Comparison of ENCODE assay signal across 25 cellular contexts in genomic region chr9:86262436-86262835, GRCh38. TPM values are rescaled to one million over a fixed set of nuclear protein-coding genes. Genes with fewer than 3 reads are reported as not detected.
DNase-seq lines count a peak whose midpoint lies in the region; ATAC-seq and TF ChIP-seq lines count a peak whose summit lies in the region.
"Had no signal": no experiment of that assay in that cellular context is flagged by ENCODE, and none has a peak within 500 bp of the region (broad histone marks: within the 10 kb centered on the region; RNA-seq: fewer than 3 reads in every experiment).

No MANE protein-coding gene starts in this region.

- H3K9me3 Mint-ChIP-seq in H9, result no peaks in the 10 kb centered on the region
- no peaks in the 10 kb centered on the region for H3K9me3 Mint-ChIP-seq in endodermal cell
- no peaks in the 10 kb centered on the region for H3K9me3 Mint-ChIP-seq in neural progenitor cell
- H3K9me3 Mint-ChIP-seq: HFFc6, IgD-negative memory B cell had no signal

- no peaks in the 10 kb centered on the region for H3K27me3 ChIP-seq in heart left ventricle
- no peaks in the 10 kb centered on the region for H3K27me3 ChIP-seq in right atrium auricular region
- no peaks in the 10 kb centered on the region for H3K27me3 ChIP-seq in H9 (ENCODE audit: insufficient read depth, low read length)
- H3K27me3 ChIP-seq in endodermal cell (ENCODE audit: control insufficient read depth, insufficient read depth, low read length, poor library complexity, severe bottlenecking), result no peaks in the 10 kb centered on the region
- no peaks in the 10 kb centered on the region for H3K27me3 ChIP-seq in neural progenitor cell

- H3K4me3 ChIP-seq in heart left ventricle (no peak overlapping the region), right atrium auricular region (no peak overlapping the region), endodermal cell (ENCODE audit: low read length) (no peak overlapping the region), neural progenitor cell (no peak overlapping the region)
- H3K4me3 ChIP-seq: SK-N-MC had no signal

- no peak overlapping the region for H2BK5ac ChIP-seq in H9 (ENCODE audit: insufficient read length, low read length)

- 52 to 77% (median 71%) methylated on average over 4 of the region's 4 CpGs for WGBS in heart left ventricle, 4 donors
- no CpG with 5 or more reads among the region's 4 CpGs for WGBS in H9 (ENCODE audit: extremely low coverage, insufficient read length, low lambda C conversion rate)
- WGBS in endodermal cell (ENCODE audit: insufficient coverage in 1 of 2, insufficient read length in 1 of 2), 2 experiments, result 50 to 71% methylated on average over 3 to 4 of the region's 4 CpGs

- intact Hi-C loops in heart left ventricle (cut with DNase I), result no loop called here

- DNase-seq in heart left ventricle, result no peak
- DNase-seq in right atrium auricular region (ENCODE audit: low spot score), result no peak
- no peak for DNase-seq in H9
- no peak for DNase-seq in endodermal cell
- DNase-seq in neural progenitor cell (ENCODE audit: low spot score), result peak; percentile 49
- DNase-seq in NK-92 treated with Interleukin-12 subunit alpha and Interleukin-12 subunit beta, amount 100 ng/mL, for 24 hours (lab: John Stamatoyannopoulos, UW), result no peak
- DNase-seq: Calu3, DMS79 treated with DMSO at 0.1 percent for 48 hours, GF-D8, H7, HFFc6, MM.1S, NCI-H2029, NCI-H446 treated with DMSO at 0.1 percent for 48 hours, NCI-H526, NCI-H82, RPMI8226, SHP77 treated with DMSO at 0.1 percent for 48 hours had no signal

- H3K27ac Mint-ChIP-seq in H9, result peak overlapping the region in 2 of 3 experiments; percentile 37 to 38; a peak in 2 of 7 replicates
- peak overlapping the region; percentile 39 for H3K27ac Mint-ChIP-seq in endodermal cell
- H3K27ac Mint-ChIP-seq in neural progenitor cell, result peak overlapping the region; percentile 92
- H3K27ac Mint-ChIP-seq: HFFc6, IgD-negative memory B cell had no signal

- H3K36me3 ChIP-seq in heart left ventricle, result peaks cover 0 to 58% (median 28%) of the 10 kb centered on the region in 9 donors
- peaks cover 32% of the 10 kb centered on the region for H3K36me3 ChIP-seq in right atrium auricular region
- peaks cover 23% of the 10 kb centered on the region for H3K36me3 ChIP-seq in endodermal cell (ENCODE audit: control insufficient read depth, insufficient read depth, low read length)
- H3K36me3 ChIP-seq in neural progenitor cell, result no peaks in the 10 kb centered on the region

- H2AFZ ChIP-seq in H9 (ENCODE audit: low read length) (no peak overlapping the region), neural progenitor cell (replicated peaks) (no peak overlapping the region)

- no peak overlapping the region for H3K9ac ChIP-seq in H9 (ENCODE audit: extremely low read depth, insufficient read length, low read length)
- H3K9ac ChIP-seq in endodermal cell (ENCODE audit: extremely low read depth, low read length, poor library complexity, severe bottlenecking), result no peak overlapping the region
- H3K9ac ChIP-seq in neural progenitor cell, result no peak overlapping the region
- H3K9ac ChIP-seq: KMS-11 had no signal

- H4K20me1 ChIP-seq in H9 (ENCODE audit: control insufficient read depth, insufficient read depth, insufficient read length) (no peaks in the 10 kb centered on the region), neural progenitor cell (ENCODE audit: low read depth) (peaks cover 3% of the 10 kb centered on the region)

- H3K4me1 Mint-ChIP-seq in H9 (peaks cover 8 to 10% of the 10 kb centered on the region in 2 experiments), endodermal cell (no peaks in the 10 kb centered on the region), neural progenitor cell (peaks cover 26% of the 10 kb centered on the region)
- H3K4me1 Mint-ChIP-seq: IgD-negative memory B cell had no signal

- no peaks in the 10 kb centered on the region for H3K79me2 ChIP-seq in H9 (ENCODE audit: insufficient read depth, low read length)
- H3K79me2 ChIP-seq in neural progenitor cell (ENCODE audit: low read depth), result no peaks in the 10 kb centered on the region

- H4K8ac ChIP-seq in H9 (replicated peaks; ENCODE audit: insufficient read length, low read depth, low read length), result no peak overlapping the region

- no peak overlapping the region for H2BK12ac ChIP-seq in H9 (ENCODE audit: insufficient read length, low read depth, low read length)

- TF ChIP-seq POLR2A in heart left ventricle (IDR thresholded peaks at IDR 0.05), result no peak

- H3K4me2 ChIP-seq in H9 (ENCODE audit: insufficient read depth, insufficient read length, low read length) (no peak overlapping the region), neural progenitor cell (peak overlapping the region; percentile 19)
- H3K4me2 ChIP-seq: KMS-11 had no signal

- H4K5ac ChIP-seq in H9 (ENCODE audit: insufficient read length, low read depth, low read length), result peak overlapping the region; percentile 58

- H3K23ac ChIP-seq in H9 (ENCODE audit: insufficient read length, low read depth, low read length), result no peak overlapping the region

- no peak overlapping the region for H3K4me3 Mint-ChIP-seq in H9
- H3K4me3 Mint-ChIP-seq in endodermal cell, result no peak overlapping the region
- peak overlapping the region; percentile 46 for H3K4me3 Mint-ChIP-seq in neural progenitor cell
- H3K4me3 Mint-ChIP-seq: HFFc6, IgD-negative memory B cell had no signal

- no peak overlapping the region for H2BK20ac ChIP-seq in H9 (ENCODE audit: low read depth, low read length, poor library complexity, severe bottlenecking)

- H3K27me3 Mint-ChIP-seq in H9 (ENCODE audit: low read depth) (no peaks in the 10 kb centered on the region), endodermal cell (ENCODE audit: insufficient read depth) (no peaks in the 10 kb centered on the region), neural progenitor cell (ENCODE audit: insufficient read depth, low read depth) (no peaks in the 10 kb centered on the region)
- H3K27me3 Mint-ChIP-seq: IgD-negative memory B cell had no signal

- H3K4me1 ChIP-seq in heart left ventricle (peaks cover 0 to 7% (median 0%) of the 10 kb centered on the region in 12 donors), right atrium auricular region (peaks cover 0 to 5% of the 10 kb centered on the region in 2 donors), H9 (ENCODE audit: insufficient read depth, low read length) (no peaks in the 10 kb centered on the region), endodermal cell (ENCODE audit: control insufficient read depth, insufficient read depth, low read length) (no peaks in the 10 kb centered on the region), neural progenitor cell (peaks cover 14% of the 10 kb centered on the region)

- H3K9me3 ChIP-seq in heart left ventricle (no peaks in the 10 kb centered on the region), right atrium auricular region (no peaks in the 10 kb centered on the region), H9 (ENCODE audit: control insufficient read depth, low read depth, low read length) (no peaks in the 10 kb centered on the region), endodermal cell (ENCODE audit: control insufficient read depth, low read length) (no peaks in the 10 kb centered on the region), neural progenitor cell (ENCODE audit: low read depth) (no peaks in the 10 kb centered on the region)

- no peak overlapping the region for H3K56ac ChIP-seq in H9 (ENCODE audit: insufficient read length, low read depth, low read length)

- H3F3A ChIP-seq in neural progenitor cell (ENCODE audit: low read depth), result peaks cover 5% of the 10 kb centered on the region

- no peaks in the 10 kb centered on the region for H3K79me1 ChIP-seq in H9 (ENCODE audit: insufficient read depth, low read depth, low read length, poor library complexity, severe bottlenecking)

- H3K18ac ChIP-seq in H9 (ENCODE audit: insufficient read length, low read depth, low read length), result no peak overlapping the region

- H2BK15ac ChIP-seq in H9 (ENCODE audit: low read depth, low read length), result no peak overlapping the region

- peak in 3 of 4 donors; percentile 37 to 60 (median 49) for ATAC-seq in heart left ventricle
- no peak for ATAC-seq in GM18861 (IDR thresholded peaks at IDR 0.05; ENCODE audit: unreplicated experiment)
- no peak for ATAC-seq in HG03432 (IDR thresholded peaks at IDR 0.05; ENCODE audit: unreplicated experiment)

- TF ChIP-seq CTCF in heart left ventricle (IDR thresholded peaks at IDR 0.05), result no peak
- TF ChIP-seq CTCF in right atrium auricular region (IDR thresholded peaks at IDR 0.05), result no peak
- TF ChIP-seq CTCF in H9 (conservative IDR thresholded peaks at IDR 0.05), result no peak
- TF ChIP-seq CTCF in endodermal cell (conservative IDR thresholded peaks at IDR 0.05), result no peak
- no peak for TF ChIP-seq CTCF in neural progenitor cell (IDR thresholded peaks at IDR 0.05)

- no peak overlapping the region for H2BK120ac ChIP-seq in H9 (ENCODE audit: low read depth, low read length, poor library complexity, severe bottlenecking)

- H3K23me2 ChIP-seq in H9 (ENCODE audit: insufficient read length, low read depth, low read length, poor library complexity, severe bottlenecking), result no peaks in the 10 kb centered on the region

- H3T11ph ChIP-seq in H9 (ENCODE audit: low read length), result no peak overlapping the region

- H2AK5ac ChIP-seq in H9 (ENCODE audit: insufficient read length, low read length), result no peak overlapping the region

- no peak overlapping the region for H3K14ac ChIP-seq in H9 (ENCODE audit: insufficient read depth, low read length)

- H4K91ac ChIP-seq in H9 (ENCODE audit: insufficient read length, low read depth, low read length), result no peak overlapping the region

- H3K36me3 Mint-ChIP-seq in H9 (ENCODE audit: insufficient read depth in 1 of 3, low read depth in 3 of 3) (peaks cover 16 to 28% (median 22%) of the 10 kb centered on the region in 3 experiments; a peak in 6 of 7 replicates), endodermal cell (ENCODE audit: low read depth) (peaks cover 23% of the 10 kb centered on the region), neural progenitor cell (peaks cover 39% of the 10 kb centered on the region)

- peak overlapping the region in 1 of 12 donors; percentile 15 for H3K27ac ChIP-seq in heart left ventricle
- no peak overlapping the region for H3K27ac ChIP-seq in right atrium auricular region
- no peak overlapping the region for H3K27ac ChIP-seq in H9 (ENCODE audit: insufficient read length, low read depth, low read length)
- peak overlapping the region; percentile 58 for H3K27ac ChIP-seq in endodermal cell (ENCODE audit: low read depth, low read length)
- H3K27ac ChIP-seq in neural progenitor cell, result no peak overlapping the region
- H3K27ac ChIP-seq: KMS-11, SK-N-MC had no signal

- H3K4ac ChIP-seq in H9 (ENCODE audit: low read depth, low read length), result no peak overlapping the region

RNA-seq across cellular contexts. Expression of gene C9orf153, which starts 3.0 kb away (rescaled TPM):
- under 1 TPM in 5 of 9 donors, not detected in 4; 0.21 to 0.72 (median 0.42) TPM for total RNA-seq in heart left ventricle
- polyA plus RNA-seq in heart left ventricle, result under 1 TPM; 0.14 to 0.50 TPM
- total RNA-seq in right atrium auricular region, result under 1 TPM in 1 of 2 donors, not detected in 1; 0.28 TPM
- total RNA-seq in H9 (2021), result 0.17 TPM in 1 of 2 replicates, not detected in the other
- total RNA-seq in endodermal cell, result under 1 TPM; 0.37 to 0.51 TPM
- polyA plus RNA-seq in endodermal cell (2013, experiment 1 of 2), result 0.14 TPM
- not detected for polyA plus RNA-seq in endodermal cell (2013, experiment 2 of 2)
- total RNA-seq in neural progenitor cell (ENCODE audit: low replicate concordance), result 0.25 TPM in 1 of 2 replicates, not detected in the other
- total RNA-seq: A172, Calu3, H7, HFFc6 had no signal
- polyA plus RNA-seq: BJ had no signal

RNA-seq across cellular contexts. Expression of gene ISCA1, which starts 19.9 kb away (rescaled TPM):
- total RNA-seq in heart left ventricle, result 100 to 1,000 TPM in 1 of 9 donors, 10 to 100 TPM in 8; 47.1 to 104 (median 72.6) TPM
- polyA plus RNA-seq in heart left ventricle, result 10 to 100 TPM; 39.2 to 64.7 TPM
- total RNA-seq in right atrium auricular region, result 10 to 100 TPM; 54.8 to 99.9 TPM
- 32.0 and 33.3 TPM in 2 replicates for total RNA-seq in H9 (2021)
- 10 to 100 TPM; 29.6 to 33.7 TPM for total RNA-seq in endodermal cell
- 40.6 TPM for polyA plus RNA-seq in endodermal cell (2013, experiment 1 of 2)
- 35.8 TPM for polyA plus RNA-seq in endodermal cell (2013, experiment 2 of 2)
- 27.9 and 42.9 TPM in 2 replicates for total RNA-seq in neural progenitor cell (ENCODE audit: low replicate concordance)

Comparison
In these comparisons a context has a peak if more than half of its experiments do, and no peak if none do; other contexts are left out.
1. ATAC-seq: peak in heart left ventricle (3 of 4); none in GM18861 (single experiment) and HG03432 (single experiment).
2. H3K27ac Mint-ChIP-seq: peak in every context shown above with its lines; median percentile 92 in neural progenitor cell; 39 in endodermal cell; 38 in H9.